In genomic region chr11:125979521-125979920, GRCh38 we compare ENCODE assay signal across 30 cellular contexts. TPM values are rescaled to one million over a fixed set of nuclear protein-coding genes. Genes with fewer than 3 reads are reported as not detected.
"Had no signal": no experiment of that assay in that cellular context is flagged by ENCODE, and none has a peak within 500 bp of the region (broad histone marks: within the 10 kb centered on the region; RNA-seq: fewer than 3 reads in every experiment).

No MANE protein-coding gene starts in this region.

- H3K36me3 ChIP-seq: thoracic aorta, tibial artery, transverse colon, upper lobe of right lung, uterus, vagina had no signal

- ATAC-seq: stimulated activated effector memory CD8-positive, alpha-beta T cell treated with anti-CD3 and anti-CD28 coated beads, Interleukin-12 subunit alpha, Interleukin-12 subunit beta, amount 100 ng/mL, for 72 hours; stimulated activated memory B cell treated with anti-CD40 and anti-IgM and Interleukin-4, amounts not matched to agents 10 μg/mL and 1 μg/mL and 100 μg/mL, for 72 hours; stimulated activated naive B cell treated with anti-CD40 and anti-IgM and Interleukin-4, amounts not matched to agents 10 μg/mL and 1 μg/mL and 100 μg/mL, for 72 hours; stimulated activated naive CD8-positive, alpha-beta T cell treated with anti-CD3 and anti-CD28 coated beads, Interleukin-15, amount 100 ng/mL, for 72 hours; stimulated activated naive CD8-positive, alpha-beta T cell treated with anti-CD3 and anti-CD28 coated beads, Interleukin-15, Interleukin-2, amounts not matched to agents 100 U/mL and 50 U/mL, for 24 hours; upper lobe of right lung had no signal

- H3K27ac ChIP-seq: stomach, suprapubic skin, testis, thoracic aorta, thyroid gland, tibial artery, tibial nerve, transverse colon, upper lobe of left lung, upper lobe of right lung, vagina had no signal

- H3K4me1 Mint-ChIP-seq: stimulated activated effector memory CD8-positive, alpha-beta T cell treated with anti-CD3 and anti-CD28 coated beads, Interleukin-12 subunit alpha, Interleukin-12 subunit beta, amount 100 ng/mL, for 72 hours; stimulated activated naive CD8-positive, alpha-beta T cell treated with anti-CD3 and anti-CD28 coated beads, Interleukin-15, amount 100 ng/mL, for 72 hours had no signal

- DNase-seq: stimulated activated CD4-positive, alpha-beta T cell treated with anti-CD3 and anti-CD28 coated beads, Interleukin-2, amount 100 ng/mL, for 48 hours; stimulated activated CD4-positive, alpha-beta T cell treated with anti-CD3 and anti-CD28 coated beads, Interleukin-4, amount 100 ng/mL, for 1 hour; stimulated activated CD4-positive, alpha-beta T cell treated with anti-CD3 and anti-CD28 coated beads, Interleukin-4, amount 100 ng/mL, for 24 hours; stimulated activated CD4-positive, alpha-beta T cell treated with anti-CD3 and anti-CD28 coated beads, Interleukin-4, amount 100 ng/mL, for 4 hours; stimulated activated CD8-positive, alpha-beta memory T cell treated with anti-CD3 and anti-CD28 coated beads, Interleukin-4, amount 100 ng/mL, for 48 hours; stimulated activated naive B cell treated with anti-CD40 and anti-IgM and Interleukin-4, amounts not matched to agents 10 μg/mL and 1 μg/mL and 100 μg/mL, for 72 hours; stimulated activated naive CD4-positive, alpha-beta T cell; stimulated activated naive CD4-positive, alpha-beta T cell treated with Interleukin-2 at 50 U/mL for 16 hours; stimulated activated naive CD8-positive, alpha-beta T cell treated with anti-CD3 and anti-CD28 coated beads, Interleukin-15, amount 100 ng/mL, for 72 hours; stimulated activated naive CD8-positive, alpha-beta T cell treated with anti-CD3 and anti-CD28 coated beads, Interleukin-15, Interleukin-2, amounts not matched to agents 100 U/mL and 50 U/mL, for 24 hours; stomach; substantia nigra; testis; thyroid gland; tibial artery; transverse colon; trophoblast cell; upper lobe of left lung; upper lobe of right lung; uterus had no signal

- H3K27me3 ChIP-seq: stomach, suprapubic skin, testis, thyroid gland, tibial artery, tibial nerve, transverse colon, upper lobe of left lung, upper lobe of right lung, vagina had no signal

- H3K4me3 ChIP-seq: stomach, suprapubic skin, testis, thoracic aorta, thyroid gland, tibial artery, tibial nerve, transverse colon, upper lobe of left lung, upper lobe of right lung, uterus, vagina had no signal

- H3K36me3 Mint-ChIP-seq: stimulated activated effector memory CD8-positive, alpha-beta T cell treated with anti-CD3 and anti-CD28 coated beads, Interleukin-12 subunit alpha, Interleukin-12 subunit beta, amount 100 ng/mL, for 72 hours; stimulated activated memory B cell treated with anti-CD40 and anti-IgM and Interleukin-4, amounts not matched to agents 10 μg/mL and 1 μg/mL and 100 μg/mL, for 72 hours; stimulated activated naive B cell treated with anti-CD40 and anti-IgM and Interleukin-4, amounts not matched to agents 10 μg/mL and 1 μg/mL and 100 μg/mL, for 72 hours had no signal

- H3K27me3 Mint-ChIP-seq: stimulated activated naive CD8-positive, alpha-beta T cell treated with anti-CD3 and anti-CD28 coated beads, Interleukin-15, amount 100 ng/mL, for 72 hours; stimulated activated naive CD8-positive, alpha-beta T cell treated with anti-CD3 and anti-CD28 coated beads, Interleukin-15, Interleukin-2, amounts not matched to agents 100 ng/mL and 50 ng/mL, for 24 hours; type B pancreatic cell had no signal

- H3K9me3 ChIP-seq: stomach, suprapubic skin, testis, thoracic aorta, thyroid gland, tibial artery, tibial nerve, transverse colon, upper lobe of left lung, upper lobe of right lung, uterus, vagina had no signal

- H3K4me1 ChIP-seq: stomach, suprapubic skin, transverse colon, upper lobe of left lung, upper lobe of right lung, uterus, vagina had no signal

- H3K4me3 Mint-ChIP-seq: stimulated activated effector memory CD8-positive, alpha-beta T cell treated with anti-CD3 and anti-CD28 coated beads, Interleukin-12 subunit alpha, Interleukin-12 subunit beta, amount 100 ng/mL, for 72 hours; stimulated activated memory B cell treated with anti-CD40 and anti-IgM and Interleukin-4, amounts not matched to agents 10 μg/mL and 1 μg/mL and 100 μg/mL, for 72 hours; stimulated activated naive B cell treated with anti-CD40 and anti-IgM and Interleukin-4, amounts not matched to agents 10 μg/mL and 1 μg/mL and 100 μg/mL, for 72 hours; stimulated activated naive CD8-positive, alpha-beta T cell treated with anti-CD3 and anti-CD28 coated beads, Interleukin-15, amount 100 ng/mL, for 72 hours; stimulated activated naive CD8-positive, alpha-beta T cell treated with anti-CD3 and anti-CD28 coated beads, Interleukin-15, Interleukin-2, amounts not matched to agents 100 ng/mL and 50 ng/mL, for 24 hours; type B pancreatic cell had no signal

- H3K9me3 Mint-ChIP-seq: stimulated activated effector memory CD8-positive, alpha-beta T cell treated with anti-CD3 and anti-CD28 coated beads, Interleukin-12 subunit alpha, Interleukin-12 subunit beta, amount 100 ng/mL, for 72 hours; stimulated activated memory B cell treated with anti-CD40 and anti-IgM and Interleukin-4, amounts not matched to agents 10 μg/mL and 1 μg/mL and 100 μg/mL, for 72 hours; stimulated activated naive B cell treated with anti-CD40 and anti-IgM and Interleukin-4, amounts not matched to agents 10 μg/mL and 1 μg/mL and 100 μg/mL, for 72 hours; stimulated activated naive CD8-positive, alpha-beta T cell treated with anti-CD3 and anti-CD28 coated beads, Interleukin-15, amount 100 ng/mL, for 72 hours; stimulated activated naive CD8-positive, alpha-beta T cell treated with anti-CD3 and anti-CD28 coated beads, Interleukin-15, Interleukin-2, amounts not matched to agents 100 ng/mL and 50 ng/mL, for 24 hours; type B pancreatic cell had no signal

- H3K27ac Mint-ChIP-seq: stimulated activated effector memory CD8-positive, alpha-beta T cell treated with anti-CD3 and anti-CD28 coated beads, Interleukin-12 subunit alpha, Interleukin-12 subunit beta, amount 100 ng/mL, for 72 hours; stimulated activated memory B cell treated with anti-CD40 and anti-IgM and Interleukin-4, amounts not matched to agents 10 μg/mL and 1 μg/mL and 100 μg/mL, for 72 hours; stimulated activated naive B cell treated with anti-CD40 and anti-IgM and Interleukin-4, amounts not matched to agents 10 μg/mL and 1 μg/mL and 100 μg/mL, for 72 hours; stimulated activated naive CD8-positive, alpha-beta T cell treated with anti-CD3 and anti-CD28 coated beads, Interleukin-15, amount 100 ng/mL, for 72 hours; stimulated activated naive CD8-positive, alpha-beta T cell treated with anti-CD3 and anti-CD28 coated beads, Interleukin-15, Interleukin-2, amounts not matched to agents 100 ng/mL and 50 ng/mL, for 24 hours; type B pancreatic cell had no signal

RNA-seq across cellular contexts. Expression of gene VSIG10L2, which starts 33.7 kb away (rescaled TPM):
- total RNA-seq: stomach, subcutaneous adipose tissue, temporal lobe, testis, thoracic aorta, thyroid gland, tibial nerve, transverse colon, upper lobe of right lung had no signal
